ENCODE assay signal across 34 cellular contexts in genomic region chr15:79133309-79133708, GRCh38. TPM values are rescaled to one million over a fixed set of nuclear protein-coding genes. Genes with fewer than 3 reads are reported as not detected.
"Had no signal": no experiment of that assay in that cellular context is flagged by ENCODE, and none has a peak within 500 bp of the region (broad histone marks: within the 10 kb centered on the region; RNA-seq: fewer than 3 reads in every experiment).

No MANE protein-coding gene starts in this region.

- H3K36me3 ChIP-seq: MG63 had no signal

- H3K4me3 ChIP-seq: MG63 had no signal

- DNase-seq: Kasumi-1, MG63, MM.1S, NCI-H1048, NCI-H1092, NCI-H1092 treated with DMSO at 0.1 percent for 48 hours, NCI-H1105, NCI-H1105 treated with DMSO at 0.1 percent for 48 hours, NCI-H1417, NCI-H1417 treated with DMSO at 0.1 percent for 48 hours, NCI-H1436, NCI-H1436 treated with DMSO at 0.1 percent for 48 hours, NCI-H146, NCI-H1694, NCI-H1694 treated with DMSO at 0.1 percent for 48 hours, NCI-H187, NCI-H187 treated with DMSO at 0.1 percent for 48 hours, NCI-H1930, NCI-H2029, NCI-H2029 treated with DMSO at 0.1 percent for 48 hours, NCI-H2081, NCI-H2081 treated with DMSO at 0.1 percent for 48 hours, NCI-H2107, NCI-H2171, NCI-H2171 treated with DMSO at 0.1 percent for 48 hours, NCI-H2227 treated with DMSO at 0.1 percent for 48 hours, NCI-H345, NCI-H446, NCI-H446 treated with DMSO at 0.1 percent for 48 hours, NCI-H510A, NCI-H510A treated with DMSO at 0.1 percent for 48 hours, NCI-H524, NCI-H524 treated with DMSO at 0.1 percent for 48 hours had no signal

- H3K9me3 ChIP-seq: MG63 had no signal

RNA-seq across cellular contexts. Expression of gene RASGRF1, which starts 42.7 kb away (rescaled TPM):
- total RNA-seq: NCI-H460 had no signal
